Comparison of ENCODE assay signal across 2 cellular contexts in the genomic region with DNA sequence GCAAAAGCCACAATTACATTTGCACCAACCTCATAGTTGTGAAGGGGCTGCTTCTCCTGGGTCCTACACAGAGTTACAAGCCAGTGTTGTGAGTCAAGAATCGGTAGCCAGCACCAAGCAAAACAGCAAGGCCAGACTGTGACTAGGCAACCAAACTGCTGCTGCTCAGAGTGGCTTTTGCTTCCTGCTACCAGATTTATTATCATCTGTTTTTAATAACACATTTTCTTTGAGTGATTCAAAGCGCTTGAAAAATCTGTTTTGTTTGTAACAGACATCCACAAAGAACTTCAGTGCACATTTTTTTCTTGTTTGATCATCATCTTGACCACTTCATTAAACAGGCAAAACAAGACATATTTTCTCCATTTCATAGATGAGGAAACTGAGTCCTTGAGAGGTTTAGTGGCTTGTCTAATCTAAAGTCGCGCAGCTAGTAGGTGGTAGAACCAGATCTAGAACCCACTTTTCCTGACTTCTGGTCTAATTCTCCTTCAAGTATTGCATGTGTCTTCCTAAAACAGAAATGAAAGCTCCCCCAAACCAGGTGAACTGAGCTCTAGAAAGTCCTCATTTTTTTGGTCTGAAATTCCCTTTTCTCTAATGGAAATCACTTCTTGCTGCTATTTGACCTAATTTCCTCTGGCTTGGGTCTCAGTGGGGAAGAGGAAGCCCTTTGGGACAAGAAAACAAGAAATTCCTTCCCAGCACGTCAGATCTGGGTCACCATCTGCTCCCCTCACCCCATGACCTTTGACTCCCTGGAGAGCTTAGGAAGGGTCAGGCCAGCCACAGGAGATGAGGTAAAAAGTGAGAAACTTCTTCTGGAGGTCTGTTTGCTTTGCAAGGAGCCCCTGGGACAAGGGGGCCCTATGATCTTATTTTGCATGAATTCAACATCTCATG.
TF ChIP-seq lines count a peak whose summit lies in the region.

No MANE protein-coding gene starts in this region.

TF ChIP-seq in liver, 16 proteins besides CTCF, POLR2A, EP300 and RAD21:
- peak; percentile 95 for TF ChIP-seq NR2F2 (IDR thresholded peaks at IDR 0.05)
- no peak for TF ChIP-seq FOXA1 (IDR thresholded peaks at IDR 0.05)

TF ChIP-seq in HepG2, 621 proteins besides CTCF, POLR2A, EP300 and RAD21:
- TF ChIP-seq ELF1 (CRISPR knock-in tag; IDR thresholded peaks at IDR 0.05) (no peak), ZKSCAN8 (CRISPR knock-in tag; IDR thresholded peaks at IDR 0.05; ENCODE audit: borderline replicate concordance) (no peak), SNAPC5 (CRISPR knock-in tag; IDR thresholded peaks at IDR 0.05; ENCODE audit: borderline replicate concordance) (no peak), ZNF629 (CRISPR knock-in tag; conservative IDR thresholded peaks at IDR 0.05) (no peak), ZBTB37 (CRISPR knock-in tag; IDR thresholded peaks at IDR 0.05) (no peak), IRF2 (CRISPR knock-in tag; IDR thresholded peaks at IDR 0.05) (no peak)
- TF ChIP-seq, protein P1, sequence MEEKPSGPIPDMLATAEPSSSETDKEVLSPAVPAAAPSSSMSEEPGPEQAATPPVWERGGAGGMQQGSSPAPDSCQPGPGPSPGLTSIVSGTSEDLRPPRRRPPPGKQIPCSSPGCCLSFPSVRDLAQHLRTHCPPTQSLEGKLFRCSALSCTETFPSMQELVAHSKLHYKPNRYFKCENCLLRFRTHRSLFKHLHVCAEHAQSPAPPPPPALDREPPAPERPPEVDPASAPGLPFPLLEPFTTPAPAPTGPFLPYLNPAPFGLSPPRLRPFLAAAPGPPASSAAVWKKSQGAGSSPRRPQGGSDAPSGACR (CRISPR knock-in tag; IDR thresholded peaks at IDR 0.05), result no peak
TF ChIP-seq in HepG2: peak in this region for 0.
